ENCODE assay signal across 9 cellular contexts in genomic region chr13:98869408-98870090, GRCh38.
DNase-seq lines count a peak whose midpoint lies in the region; ATAC-seq and TF ChIP-seq lines count a peak whose summit lies in the region.
"Had no signal": no experiment of that assay in that cellular context is flagged by ENCODE, and none has a peak within 500 bp of the region (broad histone marks: within the 10 kb centered on the region; RNA-seq: fewer than 3 reads in every experiment).

No MANE protein-coding gene starts in this region.

- no peak for ATAC-seq in natural killer cell
- no peak for ATAC-seq in natural killer cell treated with Interleukin-12 subunit alpha and Interleukin-12 subunit beta and Interleukin-15 and Interleukin-18, amount 100 ng/mL, for 72 hours
- no peak for ATAC-seq in HG02798 (IDR thresholded peaks at IDR 0.05; ENCODE audit: poor library complexity, unreplicated experiment)
- no peak for ATAC-seq in GM19463 (IDR thresholded peaks at IDR 0.05; ENCODE audit: unreplicated experiment)
- no peak for ATAC-seq in activated naive CD4-positive, alpha-beta T cell treated with anti-CD3 and anti-CD28 coated beads, Interleukin-2, amount 50 U/mL, for 72 hours

- H3K9me3 Mint-ChIP-seq in natural killer cell, result peaks cover 0 to 2% of the 10 kb centered on the region in 2 donors
- H3K9me3 Mint-ChIP-seq in natural killer cell treated with Interleukin-12 subunit alpha and Interleukin-12 subunit beta and Interleukin-15 and Interleukin-18, amount 100 ng/mL, for 72 hours, result peaks cover 5% of the 10 kb centered on the region
- H3K9me3 Mint-ChIP-seq in activated naive CD4-positive, alpha-beta T cell treated with anti-CD3 and anti-CD28 coated beads, Interleukin-2, amount 50 U/mL, for 72 hours, result peaks cover 3 to 18% of the 10 kb centered on the region in 2 donors

- no peak overlapping the region for H3K4me3 Mint-ChIP-seq in natural killer cell
- H3K4me3 Mint-ChIP-seq in natural killer cell treated with Interleukin-12 subunit alpha and Interleukin-12 subunit beta and Interleukin-15 and Interleukin-18, amount 100 ng/mL, for 72 hours, result no peak overlapping the region

- H3K4me1 Mint-ChIP-seq in natural killer cell, result no peaks in the 10 kb centered on the region
- no peaks in the 10 kb centered on the region for H3K4me1 Mint-ChIP-seq in natural killer cell treated with Interleukin-12 subunit alpha and Interleukin-12 subunit beta and Interleukin-15 and Interleukin-18, amount 100 ng/mL, for 72 hours (ENCODE audit: low read depth in 2 of 2)

- peaks cover 21% of the 10 kb centered on the region for H3K36me3 Mint-ChIP-seq in natural killer cell
- H3K36me3 Mint-ChIP-seq in natural killer cell treated with Interleukin-12 subunit alpha and Interleukin-12 subunit beta and Interleukin-15 and Interleukin-18, amount 100 ng/mL, for 72 hours, result peaks cover 27% of the 10 kb centered on the region
- peaks cover 23 to 57% of the 10 kb centered on the region in 2 donors for H3K36me3 Mint-ChIP-seq in activated naive CD4-positive, alpha-beta T cell treated with anti-CD3 and anti-CD28 coated beads, Interleukin-2, amount 50 U/mL, for 72 hours

- intact Hi-C loops in natural killer cell (cut with micrococcal nuclease), result no loop called here

- peak; percentile 18 for TF ChIP-seq CTCF in natural killer cell (IDR thresholded peaks at IDR 0.05)

- no peak overlapping the region for H3K27ac Mint-ChIP-seq in natural killer cell
- no peak overlapping the region for H3K27ac Mint-ChIP-seq in natural killer cell treated with Interleukin-12 subunit alpha and Interleukin-12 subunit beta and Interleukin-15 and Interleukin-18, amount 100 ng/mL, for 72 hours
- H3K27ac Mint-ChIP-seq in activated naive CD4-positive, alpha-beta T cell treated with anti-CD3 and anti-CD28 coated beads, Interleukin-2, amount 50 U/mL, for 72 hours, result no peak overlapping the region

- DNase-seq in natural killer cell, result no peak
- DNase-seq in natural killer cell treated with Interleukin-12 subunit alpha and Interleukin-12 subunit beta and Interleukin-15 and Interleukin-18, amount 100 ng/mL, for 72 hours (ENCODE audit: low spot score), result no peak
- DNase-seq in RKO (ENCODE audit: low spot score), result peak; percentile 8
- peak; percentile 16 for DNase-seq in germinal center (ENCODE audit: low spot score)
- no peak for DNase-seq in cerebellum (ENCODE audit: low spot score)
- no peak for DNase-seq in activated naive CD4-positive, alpha-beta T cell treated with anti-CD3 and anti-CD28 coated beads, Interleukin-2, amount 50 U/mL, for 72 hours (ENCODE audit: low spot score in 2 of 2)
- DNase-seq: amniotic stem cell had no signal

- no peaks in the 10 kb centered on the region for H3K27me3 Mint-ChIP-seq in natural killer cell (ENCODE audit: low read depth in 2 of 2)
- no peaks in the 10 kb centered on the region for H3K27me3 Mint-ChIP-seq in natural killer cell treated with Interleukin-12 subunit alpha and Interleukin-12 subunit beta and Interleukin-15 and Interleukin-18, amount 100 ng/mL, for 72 hours

Comparison
In these comparisons a context has a peak if more than half of its experiments do, and no peak if none do; other contexts are left out.
1. DNase-seq: peak in RKO (single experiment) and germinal center (single experiment); none in natural killer cell (single experiment), natural killer cell treated with Interleukin-12 subunit alpha and Interleukin-12 subunit beta and Interleukin-15 and Interleukin-18, amount 100 ng/mL, for 72 hours (single experiment), cerebellum (single experiment) and activated naive CD4-positive, alpha-beta T cell treated with anti-CD3 and anti-CD28 coated beads, Interleukin-2, amount 50 U/mL, for 72 hours (0 of 2).